Comparison of ENCODE assay signal across 9 cellular contexts in the genomic region with DNA sequence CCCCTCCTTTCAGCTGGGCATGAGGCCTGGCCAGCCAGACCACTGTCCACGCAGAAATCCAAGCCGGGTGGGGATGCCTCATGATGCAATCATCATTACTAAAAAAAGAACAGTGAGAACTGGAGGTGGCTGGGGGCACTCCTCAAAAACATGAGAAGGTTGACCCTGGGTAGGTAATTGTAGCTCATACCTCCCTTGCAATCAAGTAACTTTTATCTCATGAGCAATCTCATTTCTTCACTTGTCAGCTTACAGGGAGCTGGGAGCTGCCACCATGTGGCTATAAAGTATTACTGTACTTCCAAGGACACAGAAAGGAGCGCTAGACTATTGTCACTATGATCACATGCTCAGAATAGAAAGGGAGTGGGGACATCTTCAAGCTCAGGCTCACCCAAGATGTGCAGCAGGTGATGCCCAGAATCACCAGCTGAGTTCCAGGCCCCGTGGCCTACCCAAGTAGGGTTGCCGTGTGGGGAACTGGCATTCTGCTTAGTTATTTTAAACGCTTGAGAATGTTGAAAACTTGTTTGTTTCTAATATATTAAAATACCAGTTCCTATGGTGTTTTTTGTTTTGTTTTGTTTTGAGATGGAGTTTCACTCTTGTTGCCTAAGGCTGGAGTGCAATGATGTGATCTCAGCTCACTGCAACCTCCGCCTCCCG. TPM values are rescaled to one million over a fixed set of nuclear protein-coding genes. Genes with fewer than 3 reads are reported as not detected.
DNase-seq lines count a peak whose midpoint lies in the region; ATAC-seq, FAIRE-seq and TF ChIP-seq lines count a peak whose summit lies in the region.
"Had no signal": no experiment of that assay in that cellular context is flagged by ENCODE, and none has a peak within 500 bp of the region (broad histone marks: within the 10 kb centered on the region; RNA-seq: fewer than 3 reads in every experiment).

No MANE protein-coding gene starts in this region.

- no peaks in the 10 kb centered on the region for H3K27me3 Mint-ChIP-seq in mesothelial cell of epicardium (ENCODE audit: low read depth)

- WGBS in psoas muscle, 3 donors = 43 to 56% (median 48%) methylated on average over 8 of the region's 8 CpGs

- intact Hi-C loops in psoas muscle (cut with DNase I) = loop anchor here in 1 of 2 donors (2.0 kb wide), 1 partner anchor 14 kb away; the partner anchor contains the start of genes FAM217B and PPP1R3D

- DNase-seq in NCI-H2171 treated with DMSO at 0.1 percent for 48 hours (lab: John Stamatoyannopoulos, UW) (peak; percentile 44), NCI-H2171 (lab: John Stamatoyannopoulos, UW) (no peak), NCI-H460 (ENCODE audit: extremely low read depth, low read depth) (peak; percentile 42), bronchial epithelial cell (ENCODE audit: low read depth) (no peak), psoas muscle (peak in 1 of 2 donors; percentile 57), NCI-H1694 (lab: John Stamatoyannopoulos, UW) (no peak), mesothelial cell of epicardium (ENCODE audit: low spot score in 2 of 2, unreplicated experiment in 2 of 2) (no peak)

- H3K36me3 ChIP-seq in bronchial epithelial cell (ENCODE audit: control insufficient read depth, insufficient read depth, low read length) (no peaks in the 10 kb centered on the region), psoas muscle (ENCODE audit: insufficient read depth in 1 of 2, low read depth in 1 of 2) (peaks cover 0 to 14% of the 10 kb centered on the region in 2 donors)
- H3K36me3 ChIP-seq: BLaER1 treated with 17β-estradiol and CSF1 and Interleukin-3, amounts not matched to agents 10 nM and 100 nM had no signal

- no peak for FAIRE-seq in bronchial epithelial cell (lab: Jason Lieb, UNC)

- no peak overlapping the region for H3K4me3 Mint-ChIP-seq in mesothelial cell of epicardium

- no peaks in the 10 kb centered on the region for H3K27me3 ChIP-seq in bronchial epithelial cell (ENCODE audit: control insufficient read depth, insufficient read depth, low read length)
- no peaks in the 10 kb centered on the region for H3K27me3 ChIP-seq in psoas muscle (ENCODE audit: insufficient read depth in 3 of 3, low read length in 2 of 3)
- H3K27me3 ChIP-seq: BLaER1 treated with 17β-estradiol and CSF1 and Interleukin-3, amounts not matched to agents 10 nM and 100 nM had no signal

- H3K27ac Mint-ChIP-seq in mesothelial cell of epicardium = no peak overlapping the region

- ATAC-seq in psoas muscle = peak; percentile 95 to 98 (median 97)
- ATAC-seq in HG03342 (IDR thresholded peaks at IDR 0.05; ENCODE audit: unreplicated experiment) = no peak

- H3K4me1 ChIP-seq in psoas muscle = peaks cover 7% of the 10 kb centered on the region
- H3K4me1 ChIP-seq: BLaER1 treated with 17β-estradiol and CSF1 and Interleukin-3, amounts not matched to agents 10 nM and 100 nM had no signal

- H3K27ac ChIP-seq in psoas muscle = peak overlapping the region; percentile 71
- H3K27ac ChIP-seq: BLaER1 treated with 17β-estradiol and CSF1 and Interleukin-3, amounts not matched to agents 10 nM and 100 nM had no signal

- peaks cover under 1% of the 10 kb centered on the region for H3K4me1 Mint-ChIP-seq in mesothelial cell of epicardium

- H3K9me3 ChIP-seq in psoas muscle = no peaks in the 10 kb centered on the region
- H3K9me3 ChIP-seq: BLaER1 treated with 17β-estradiol and CSF1 and Interleukin-3, amounts not matched to agents 10 nM and 100 nM had no signal

- H3K4me3 ChIP-seq in bronchial epithelial cell (ENCODE audit: low read depth, low read length) (no peak overlapping the region), psoas muscle (no peak overlapping the region)
- H3K4me3 ChIP-seq: BLaER1 treated with 17β-estradiol and CSF1 and Interleukin-3, amounts not matched to agents 10 nM and 100 nM had no signal

- no peaks in the 10 kb centered on the region for H3K9me3 Mint-ChIP-seq in mesothelial cell of epicardium

- H3K36me3 Mint-ChIP-seq in mesothelial cell of epicardium = no peaks in the 10 kb centered on the region

- TF ChIP-seq CTCF in bronchial epithelial cell (IDR thresholded peaks at IDR 0.05; ENCODE audit: insufficient read depth, low read length, severe bottlenecking) (peak; percentile 41), psoas muscle (IDR thresholded peaks at IDR 0.05) (peak; percentile 54), mesothelial cell of epicardium (IDR thresholded peaks at IDR 0.05; ENCODE audit: unreplicated experiment) (no peak)

RNA-seq across cellular contexts. Expression of gene CDH26, which starts 3.0 kb away (rescaled TPM):
- 0.22 TPM in 1 of 2 replicates, not detected in the other for total RNA-seq in NCI-H460 (2014; rRNA removed; shearing (Covaris generic))
- 0.17 and 1.2 TPM in 2 replicates for polyA plus RNA-seq in NCI-H460 (2014; cell fraction: nucleus; rRNA removed)
- 2.4 and 8.4 TPM in 2 replicates for total RNA-seq in bronchial epithelial cell
- total RNA-seq in psoas muscle = under 1 TPM; 0.22 to 0.77 (median 0.35) TPM
- polyA plus RNA-seq in psoas muscle = under 1 TPM; 0.18 to 0.62 (median 0.32) TPM
- total RNA-seq in mesothelial cell of epicardium = 0.49 to 0.88 TPM (median 0.71 TPM) in 3 replicates

RNA-seq across cellular contexts. Expression of gene FAM217B, which starts 15.1 kb away (rescaled TPM):
- 7.2 and 10.7 TPM in 2 replicates for total RNA-seq in NCI-H460 (2014; rRNA removed; shearing (Covaris generic))
- 4.7 and 5.2 TPM in 2 replicates for polyA plus RNA-seq in NCI-H460 (2014; cell fraction: nucleus; rRNA removed)
- total RNA-seq in bronchial epithelial cell = 4.5 and 5.8 TPM in 2 replicates
- total RNA-seq in psoas muscle = 10 to 100 TPM in 1 of 4 donors, 1 to 10 TPM in 3; 6.5 to 29.2 (median 6.9) TPM
- polyA plus RNA-seq in psoas muscle = 10 to 100 TPM in 1 of 3 donors, 1 to 10 TPM in 2; 1.9 to 19.8 (median 2.2) TPM
- total RNA-seq in mesothelial cell of epicardium = 22.3 to 27.5 TPM (median 25.7 TPM) in 3 replicates

RNA-seq across cellular contexts. Expression of gene PPP1R3D, which starts 15.2 kb away (rescaled TPM):
- 10.2 TPM in 2 replicates for total RNA-seq in NCI-H460 (2014; rRNA removed; shearing (Covaris generic))
- 2.9 and 5.4 TPM in 2 replicates for polyA plus RNA-seq in NCI-H460 (2014; cell fraction: nucleus; rRNA removed)
- 9.5 and 12.2 TPM in 2 replicates for total RNA-seq in bronchial epithelial cell
- total RNA-seq in psoas muscle = 1 to 10 TPM; 4.6 to 8.8 (median 7.0) TPM
- 10 to 100 TPM in 1 of 3 donors, 1 to 10 TPM in 2; 2.0 to 14.7 (median 4.3) TPM for polyA plus RNA-seq in psoas muscle
- 4.5 to 5.1 TPM (median 4.5 TPM) in 3 replicates for total RNA-seq in mesothelial cell of epicardium

RNA-seq across cellular contexts. Expression of gene SYCP2, which starts 21.8 kb away (rescaled TPM):
- total RNA-seq in NCI-H460 (2014; rRNA removed; shearing (Covaris generic)) = 1.3 and 2.6 TPM in 2 replicates
- 1.2 and 1.4 TPM in 2 replicates for polyA plus RNA-seq in NCI-H460 (2014; cell fraction: nucleus; rRNA removed)
- total RNA-seq in bronchial epithelial cell = 0.26 and 0.51 TPM in 2 replicates
- total RNA-seq in psoas muscle = 1 to 10 TPM in 1 of 4 donors, under 1 TPM in 3; 0.49 to 1.1 (median 0.79) TPM
- under 1 TPM; 0.29 to 0.42 (median 0.30) TPM for polyA plus RNA-seq in psoas muscle
- total RNA-seq in mesothelial cell of epicardium = 1.8 to 2.8 TPM (median 2.3 TPM) in 3 replicates

Comparison
In these comparisons a context has a peak if more than half of its experiments do, and no peak if none do; other contexts are left out.
1. DNase-seq: peak in NCI-H2171 treated with DMSO at 0.1 percent for 48 hours (single experiment) and NCI-H460 (single experiment); none in NCI-H2171 (single experiment), bronchial epithelial cell (single experiment), NCI-H1694 (single experiment) and mesothelial cell of epicardium (0 of 2).